ENCODE assay signal across 18 cellular contexts in genomic region chr2:182368446-182368845, GRCh38. TPM values are rescaled to one million over a fixed set of nuclear protein-coding genes. Genes with fewer than 3 reads are reported as not detected.
A peak's percentile ranks its signal among the peaks of the same experiment; 100 is the strongest.
DNase-seq lines count a peak whose midpoint lies in the region; ATAC-seq and TF ChIP-seq lines count a peak whose summit lies in the region.
"Had no signal": no experiment of that assay in that cellular context is flagged by ENCODE, and none has a peak within 500 bp of the region (broad histone marks: within the 10 kb centered on the region; RNA-seq: fewer than 3 reads in every experiment).

No MANE protein-coding gene starts in this region.

- H3K27ac Mint-ChIP-seq in activated T-helper 1 cell treated with anti-CD3 and anti-CD28 coated beads, Interleukin-12 subunit alpha, Interleukin-12 subunit beta, Interleukin-2, Interleukin-4 antibody, amounts not matched to agents 30 ng/mL and 10 ng/mL and 1 ng/mL, durations not matched to agents 14 hours and 24 hours and 36 hours: no peak overlapping the region
- H3K27ac Mint-ChIP-seq: activated naive CD4-positive, alpha-beta T cell treated with anti-CD3 and anti-CD28 coated beads for 36 hours; endodermal cell; stimulated activated naive B cell treated with anti-CD40 and anti-IgM and Interleukin-4, amounts not matched to agents 10 μg/mL and 1 μg/mL and 100 μg/mL, for 72 hours; T-helper 2 cell treated with Interferon-gamma antibody and Interleukin-4, amounts not matched to agents 5 μg/mL and 100 μg/mL, for 36 hours had no signal

- H3K9me3 Mint-ChIP-seq in activated T-helper 1 cell treated with anti-CD3 and anti-CD28 coated beads, Interleukin-12 subunit alpha, Interleukin-12 subunit beta, Interleukin-2, Interleukin-4 antibody, amounts not matched to agents 30 ng/mL and 10 ng/mL and 1 ng/mL, durations not matched to agents 14 hours and 24 hours and 36 hours: no peaks in the 10 kb centered on the region
- H3K9me3 Mint-ChIP-seq: activated naive CD4-positive, alpha-beta T cell treated with anti-CD3 and anti-CD28 coated beads for 36 hours; endodermal cell; T-helper 2 cell treated with Interferon-gamma antibody and Interleukin-4, amounts not matched to agents 5 μg/mL and 100 μg/mL, for 36 hours had no signal

- no peak for TF ChIP-seq POLR2A in erythroblast (IDR thresholded peaks at IDR 0.05; ENCODE audit: low read length)

- H3K4me3 Mint-ChIP-seq in activated T-helper 1 cell treated with anti-CD3 and anti-CD28 coated beads, Interleukin-12 subunit alpha, Interleukin-12 subunit beta, Interleukin-2, Interleukin-4 antibody, amounts not matched to agents 30 ng/mL and 10 ng/mL and 1 ng/mL, durations not matched to agents 14 hours and 24 hours and 36 hours: no peak overlapping the region
- H3K4me3 Mint-ChIP-seq: activated naive CD4-positive, alpha-beta T cell treated with anti-CD3 and anti-CD28 coated beads for 36 hours; endodermal cell; stimulated activated naive B cell treated with anti-CD40 and anti-IgM and Interleukin-4, amounts not matched to agents 10 μg/mL and 1 μg/mL and 100 μg/mL, for 72 hours; T-helper 2 cell treated with Interferon-gamma antibody and Interleukin-4, amounts not matched to agents 5 μg/mL and 100 μg/mL, for 36 hours had no signal

- no peak for ATAC-seq in GM19328 (IDR thresholded peaks at IDR 0.05; ENCODE audit: unreplicated experiment)
- no peak for ATAC-seq in lower lobe of right lung
- ATAC-seq: left lobe of liver; stimulated activated naive B cell treated with anti-CD40 and anti-IgM and Interleukin-4, amounts not matched to agents 10 μg/mL and 1 μg/mL and 100 μg/mL, for 72 hours had no signal

- no peaks in the 10 kb centered on the region for H3K4me1 ChIP-seq in lower lobe of right lung

- no peak overlapping the region for H3K4me3 ChIP-seq in AG09309 (ENCODE audit: control insufficient read depth, low read depth, low read length)
- no peak overlapping the region for H3K4me3 ChIP-seq in cardiac fibroblast (replicated peaks in 1 of 2; ENCODE audit: low read depth in 2 of 2, low read length in 2 of 2)
- no peak overlapping the region for H3K4me3 ChIP-seq in lower lobe of right lung
- H3K4me3 ChIP-seq: ovary had no signal

- H3K4me1 Mint-ChIP-seq in activated T-helper 1 cell treated with anti-CD3 and anti-CD28 coated beads, Interleukin-12 subunit alpha, Interleukin-12 subunit beta, Interleukin-2, Interleukin-4 antibody, amounts not matched to agents 30 ng/mL and 10 ng/mL and 1 ng/mL, durations not matched to agents 14 hours and 24 hours and 36 hours (ENCODE audit: low read depth): no peaks in the 10 kb centered on the region
- H3K4me1 Mint-ChIP-seq: endodermal cell; stimulated activated naive B cell treated with anti-CD40 and anti-IgM and Interleukin-4, amounts not matched to agents 10 μg/mL and 1 μg/mL and 100 μg/mL, for 72 hours had no signal

- H3K36me3 ChIP-seq in lower lobe of right lung: no peaks in the 10 kb centered on the region
- H3K36me3 ChIP-seq: ovary had no signal

- no peaks in the 10 kb centered on the region for H3K36me3 Mint-ChIP-seq in activated T-helper 1 cell treated with anti-CD3 and anti-CD28 coated beads, Interleukin-12 subunit alpha, Interleukin-12 subunit beta, Interleukin-2, Interleukin-4 antibody, amounts not matched to agents 30 ng/mL and 10 ng/mL and 1 ng/mL, durations not matched to agents 14 hours and 24 hours and 36 hours (ENCODE audit: low read depth)
- H3K36me3 Mint-ChIP-seq: stimulated activated naive B cell treated with anti-CD40 and anti-IgM and Interleukin-4, amounts not matched to agents 10 μg/mL and 1 μg/mL and 100 μg/mL, for 72 hours had no signal

- intact Hi-C loops in activated T-helper 1 cell treated with anti-CD3 and anti-CD28 coated beads, Interleukin-12 subunit alpha, Interleukin-12 subunit beta, Interleukin-2, Interleukin-4 antibody, amounts not matched to agents 30 ng/mL and 10 ng/mL and 1 ng/mL, durations not matched to agents 14 hours and 24 hours and 36 hours (cut with micrococcal nuclease): no loop called here
- intact Hi-C loops in lower lobe of right lung (cut with DNase I): no loop called here

- peak; percentile 75 for DNase-seq in AG09309 (ENCODE audit: low read depth)
- DNase-seq in M059J (ENCODE audit: low read depth): peak; percentile 79
- peak; percentile 60 to 79 for DNase-seq in cardiac fibroblast (ENCODE audit: low read depth in 2 of 2)
- DNase-seq in glomerular visceral epithelial cell (ENCODE audit: extremely low spot score): peak; percentile 20
- no peak for DNase-seq in activated T-helper 1 cell treated with anti-CD3 and anti-CD28 coated beads, Interleukin-12 subunit alpha, Interleukin-12 subunit beta, Interleukin-2, Interleukin-4 antibody, amounts not matched to agents 30 ng/mL and 10 ng/mL and 1 ng/mL, durations not matched to agents 14 hours and 24 hours and 36 hours (ENCODE audit: low spot score)
- no peak for DNase-seq in erythroblast (lab: John Stamatoyannopoulos, UW)
- no peak for DNase-seq in lower lobe of right lung
- DNase-seq: ACHN; activated CD8-positive, alpha-beta memory T cell treated with anti-CD3 and anti-CD28 coated beads, Interleukin-2, amount 50 U/mL, for 48 hours; activated naive CD4-positive, alpha-beta T cell treated with anti-CD3 and anti-CD28 coated beads for 36 hours; COR-L47; endodermal cell; ovary; SHP77 treated with DMSO at 0.1 percent for 48 hours; stimulated activated naive B cell treated with anti-CD40 and anti-IgM and Interleukin-4, amounts not matched to agents 10 μg/mL and 1 μg/mL and 100 μg/mL, for 72 hours had no signal

- H3K27me3 ChIP-seq in lower lobe of right lung (ENCODE audit: low read depth): no peaks in the 10 kb centered on the region
- H3K27me3 ChIP-seq: ovary had no signal

- H3K9me3 ChIP-seq in lower lobe of right lung: no peaks in the 10 kb centered on the region
- H3K9me3 ChIP-seq: ovary had no signal

- no peaks in the 10 kb centered on the region for H3K27me3 Mint-ChIP-seq in activated T-helper 1 cell treated with anti-CD3 and anti-CD28 coated beads, Interleukin-12 subunit alpha, Interleukin-12 subunit beta, Interleukin-2, Interleukin-4 antibody, amounts not matched to agents 30 ng/mL and 10 ng/mL and 1 ng/mL, durations not matched to agents 14 hours and 24 hours and 36 hours (ENCODE audit: insufficient read depth)
- H3K27me3 Mint-ChIP-seq: stimulated activated naive B cell treated with anti-CD40 and anti-IgM and Interleukin-4, amounts not matched to agents 10 μg/mL and 1 μg/mL and 100 μg/mL, for 72 hours had no signal

- H3K27ac ChIP-seq in lower lobe of right lung: no peak overlapping the region
- H3K27ac ChIP-seq: ovary had no signal

- TF ChIP-seq CTCF in AG09309 (IDR thresholded peaks at IDR 0.05; ENCODE audit: control insufficient read depth, insufficient read depth, low read depth, low read length, missing control alignments) (no peak), cardiac fibroblast (IDR thresholded peaks at IDR 0.05; ENCODE audit: low read depth, low read length) (no peak), lower lobe of right lung (IDR thresholded peaks at IDR 0.05) (no peak)

RNA-seq across cellular contexts. Expression of gene PDE1A, which starts 58.4 kb away (rescaled TPM):
- total RNA-seq in M059J (2014; rRNA removed; shearing (Covaris generic)): 3.7 and 4.8 TPM in 2 replicates
- total RNA-seq in activated T-helper 1 cell treated with anti-CD3 and anti-CD28 coated beads, Interleukin-12 subunit alpha, Interleukin-12 subunit beta, Interleukin-2, Interleukin-4 antibody, amounts not matched to agents 30 ng/mL and 10 ng/mL and 1 ng/mL, durations not matched to agents 14 hours and 24 hours and 36 hours: not detected in 2 replicates
- total RNA-seq in lower lobe of right lung: 5.2 TPM
- total RNA-seq: activated naive CD4-positive, alpha-beta T cell treated with anti-CD3 and anti-CD28 coated beads for 36 hours had no signal

Comparison
In these comparisons a context has a peak if more than half of its experiments do, and no peak if none do; other contexts are left out.
1. DNase-seq: peak in AG09309 (single experiment), M059J (single experiment), cardiac fibroblast (2 of 2) and glomerular visceral epithelial cell (single experiment); none in activated T-helper 1 cell treated with anti-CD3 and anti-CD28 coated beads, Interleukin-12 subunit alpha, Interleukin-12 subunit beta, Interleukin-2, Interleukin-4 antibody, amounts not matched to agents 30 ng/mL and 10 ng/mL and 1 ng/mL, durations not matched to agents 14 hours and 24 hours and 36 hours (single experiment), erythroblast (0 of 2) and lower lobe of right lung (single experiment).